ENCODE assay signal across 12 cellular contexts in genomic region chr18:49499046-49499637, GRCh38.
"Had no signal": no experiment of that assay in that cellular context is flagged by ENCODE, and none has a peak within 500 bp of the region (broad histone marks: within the 10 kb centered on the region; RNA-seq: fewer than 3 reads in every experiment).

No MANE protein-coding gene starts in this region.

- H2AFZ ChIP-seq: parathyroid adenoma had no signal

- H3K4me3 ChIP-seq: colonic mucosa, tibial nerve, vagina had no signal

- H3K9me3 ChIP-seq: colonic mucosa, tibial nerve, vagina had no signal

- H3K79me2 ChIP-seq: parathyroid adenoma had no signal

- H3K27ac ChIP-seq: colonic mucosa, parathyroid adenoma, tibial nerve, vagina, VCaP had no signal

- H3K36me3 ChIP-seq: colonic mucosa, tibial nerve, vagina had no signal

- H3K27ac Mint-ChIP-seq: activated CD4-positive, alpha-beta memory T cell treated with anti-CD3 and anti-CD28 coated beads, Interleukin-2, amount 10 ng/mL, durations not matched to agents 7 days and 5 days; activated naive CD4-positive, alpha-beta T cell treated with anti-CD3 and anti-CD28 coated beads, Interleukin-2, amount 50 U/mL, for 72 hours; mesothelial cell of epicardium; stimulated activated effector memory CD8-positive, alpha-beta T cell treated with anti-CD3 and anti-CD28 coated beads, Interleukin-12 subunit alpha, Interleukin-12 subunit beta, amount 100 ng/mL, for 72 hours had no signal

- H3K9ac ChIP-seq: parathyroid adenoma had no signal

- H3K27me3 ChIP-seq: colonic mucosa, vagina had no signal

- DNase-seq: activated CD4-positive, alpha-beta memory T cell treated with anti-CD3 and anti-CD28 coated beads, Interleukin-2, amount 10 ng/mL, durations not matched to agents 7 days and 5 days; activated CD4-positive, alpha-beta T cell treated with anti-CD3 and anti-CD28 coated beads for 4 hours; activated effector memory CD4-positive, alpha-beta T cell treated with Interleukin-2 at 50 U/mL for 16 hours; activated T-cell treated with anti-CD3 and anti-CD28 coated beads, Interleukin-2, amount 50 U/mL, for 4 hours; colonic mucosa had no signal

- H3K9me3 Mint-ChIP-seq: activated CD4-positive, alpha-beta memory T cell treated with anti-CD3 and anti-CD28 coated beads, Interleukin-2, amount 10 ng/mL, durations not matched to agents 7 days and 5 days; activated naive CD4-positive, alpha-beta T cell treated with anti-CD3 and anti-CD28 coated beads, Interleukin-2, amount 50 U/mL, for 72 hours; activated T-cell treated with anti-CD3 and anti-CD28 coated beads, Interleukin-2, amount 50 U/mL, for 4 hours; mesothelial cell of epicardium; stimulated activated effector memory CD8-positive, alpha-beta T cell treated with anti-CD3 and anti-CD28 coated beads, Interleukin-12 subunit alpha, Interleukin-12 subunit beta, amount 100 ng/mL, for 72 hours had no signal

- H3K4me3 Mint-ChIP-seq: activated CD4-positive, alpha-beta memory T cell treated with anti-CD3 and anti-CD28 coated beads, Interleukin-2, amount 10 ng/mL, durations not matched to agents 7 days and 5 days; activated T-cell treated with anti-CD3 and anti-CD28 coated beads, Interleukin-2, amount 50 U/mL, for 4 hours; mesothelial cell of epicardium; stimulated activated effector memory CD8-positive, alpha-beta T cell treated with anti-CD3 and anti-CD28 coated beads, Interleukin-12 subunit alpha, Interleukin-12 subunit beta, amount 100 ng/mL, for 72 hours had no signal

- H3K4me1 Mint-ChIP-seq: activated CD4-positive, alpha-beta memory T cell treated with anti-CD3 and anti-CD28 coated beads, Interleukin-2, amount 10 ng/mL, durations not matched to agents 7 days and 5 days; stimulated activated effector memory CD8-positive, alpha-beta T cell treated with anti-CD3 and anti-CD28 coated beads, Interleukin-12 subunit alpha, Interleukin-12 subunit beta, amount 100 ng/mL, for 72 hours had no signal

- H3K4me1 ChIP-seq: colonic mucosa, parathyroid adenoma, tibial nerve, vagina had no signal

- H3K36me3 Mint-ChIP-seq: activated naive CD4-positive, alpha-beta T cell treated with anti-CD3 and anti-CD28 coated beads, Interleukin-2, amount 50 U/mL, for 72 hours; mesothelial cell of epicardium had no signal
